Comparison of ENCODE assay signal across 8 cellular contexts in the genomic region with DNA sequence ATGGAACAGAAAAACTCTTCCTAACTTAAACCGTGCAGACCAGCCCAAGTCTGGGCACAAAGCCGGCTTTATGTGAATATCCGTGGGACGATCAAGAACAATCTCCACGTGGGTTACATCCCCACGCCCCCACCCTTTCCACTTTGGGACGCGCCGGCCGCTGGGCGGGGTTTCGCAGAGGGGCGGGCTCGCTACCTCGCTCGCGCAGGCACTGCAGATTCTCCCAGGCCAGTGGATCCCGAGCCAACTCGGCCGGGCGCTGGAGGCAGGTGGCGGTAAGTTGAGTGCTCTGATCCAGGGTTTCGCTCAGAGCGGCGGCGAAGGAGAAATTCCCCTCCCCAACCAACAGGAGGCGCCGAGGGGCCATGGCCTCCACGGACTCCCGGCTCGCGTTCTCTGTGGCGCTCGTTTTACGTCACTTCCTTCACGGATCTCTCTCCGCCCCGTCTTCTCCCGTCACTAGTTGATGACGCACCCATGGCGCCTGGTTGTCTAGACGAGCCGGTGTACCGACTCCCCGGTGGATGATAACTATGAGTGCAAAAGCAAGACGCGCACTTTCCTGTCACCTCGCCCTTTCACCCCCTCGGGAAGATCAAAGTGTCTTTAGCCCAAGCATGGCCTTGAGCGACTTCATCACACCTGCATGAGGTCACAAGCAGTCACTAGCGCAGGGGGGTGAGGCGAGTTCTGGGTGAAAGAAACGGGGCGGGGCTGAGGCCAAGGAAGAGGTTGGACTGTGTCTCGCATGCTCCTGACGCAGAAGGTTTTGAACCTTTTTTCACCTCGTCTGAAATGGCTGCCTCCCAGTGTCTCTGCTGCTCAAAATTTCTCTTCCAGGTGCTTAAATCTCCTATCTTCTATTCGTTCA. TPM values are rescaled to one million over a fixed set of nuclear protein-coding genes. Genes with fewer than 3 reads are reported as not detected.
DNase-seq lines count a peak whose midpoint lies in the region; ATAC-seq, FAIRE-seq and TF ChIP-seq lines count a peak whose summit lies in the region.

A gene with protein sequence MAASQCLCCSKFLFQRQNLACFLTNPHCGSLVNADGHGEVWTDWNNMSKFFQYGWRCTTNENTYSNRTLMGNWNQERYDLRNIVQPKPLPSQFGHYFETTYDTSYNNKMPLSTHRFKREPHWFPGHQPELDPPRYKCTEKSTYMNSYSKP (plus strand): TSS at position 776 of the 871 bp plus-strand sequence. CDS start 20 bp downstream, at position 796.
FDXACB1 (minus strand) TSS at position 400 of the 871 bp plus-strand sequence; CDS start at position 367, 33 bp downstream.

- peak; percentile 33; the same call in 1 of the 2 replicates for TF ChIP-seq POLR2A in H54 (IDR thresholded peaks at IDR 0.05; ENCODE audit: low read depth, low read length)

- H3K36me3 Mint-ChIP-seq in nephron (ENCODE audit: low read depth), result no peaks in the 10 kb centered on the region
- peaks cover 36% of the 10 kb centered on the region for H3K36me3 Mint-ChIP-seq in stimulated activated naive CD8-positive, alpha-beta T cell treated with anti-CD3 and anti-CD28 coated beads, Interleukin-15, Interleukin-2, amounts not matched to agents 100 ng/mL and 50 ng/mL, for 24 hours (ENCODE audit: low read depth)

- peak within 1 kb of the TSS; percentile 97 to 98 (median 98) for H3K27ac Mint-ChIP-seq in nephron
- H3K27ac Mint-ChIP-seq in stimulated activated naive CD8-positive, alpha-beta T cell treated with anti-CD3 and anti-CD28 coated beads, Interleukin-15, Interleukin-2, amounts not matched to agents 100 ng/mL and 50 ng/mL, for 24 hours, result peak within 1 kb of the TSS; percentile 99

- H3K4me3 ChIP-seq in RWPE2 (ENCODE audit: severe bottlenecking) (peak within 1 kb of the TSS; percentile 51), fibroblast of the aortic adventitia (ENCODE audit: low read depth, low read length) (peak within 1 kb of the TSS; percentile 78)

- H3K27ac ChIP-seq in RWPE2 (ENCODE audit: poor library complexity, severe bottlenecking), result peak within 1 kb of the TSS; percentile 52

- no peaks in the 10 kb centered on the region for H3K36me3 ChIP-seq in RWPE2 (ENCODE audit: low read depth)

- no peaks in the 10 kb centered on the region for H3K27me3 Mint-ChIP-seq in nephron (ENCODE audit: low read depth)
- H3K27me3 Mint-ChIP-seq in stimulated activated naive CD8-positive, alpha-beta T cell treated with anti-CD3 and anti-CD28 coated beads, Interleukin-15, Interleukin-2, amounts not matched to agents 100 ng/mL and 50 ng/mL, for 24 hours, result no peaks in the 10 kb centered on the region

- no peaks in the 10 kb centered on the region for H3K27me3 ChIP-seq in RWPE2 (ENCODE audit: insufficient read depth, poor library complexity, severe bottlenecking)

- no peaks in the 10 kb centered on the region for H3K9me3 Mint-ChIP-seq in nephron
- no peaks in the 10 kb centered on the region for H3K9me3 Mint-ChIP-seq in stimulated activated naive CD8-positive, alpha-beta T cell treated with anti-CD3 and anti-CD28 coated beads, Interleukin-15, Interleukin-2, amounts not matched to agents 100 ng/mL and 50 ng/mL, for 24 hours

- FAIRE-seq in H54 (lab: Jason Lieb, UNC), result peak; percentile 91

- H3K4me3 Mint-ChIP-seq in nephron, result peak within 1 kb of the TSS; percentile 90 to 95 (median 90)
- peak within 1 kb of the TSS; percentile 92 for H3K4me3 Mint-ChIP-seq in stimulated activated naive CD8-positive, alpha-beta T cell treated with anti-CD3 and anti-CD28 coated beads, Interleukin-15, Interleukin-2, amounts not matched to agents 100 ng/mL and 50 ng/mL, for 24 hours

- DNase-seq in G401 (ENCODE audit: low spot score) (peak; percentile 99), H54 (ENCODE audit: insufficient read length, low spot score) (peak; percentile 70), LoVo (ENCODE audit: low spot score) (peak; percentile 93), RWPE2 (ENCODE audit: low spot score) (peak; percentile 95), fibroblast of the aortic adventitia (ENCODE audit: low read depth) (peak; percentile 98)
- peak; percentile 90 for DNase-seq in activated effector memory CD4-positive, alpha-beta T cell treated with Interleukin-2 at 50 U/mL for 16 hours

- H3K4me1 Mint-ChIP-seq in nephron, result peaks cover 16% of the 10 kb centered on the region
- peaks cover 28% of the 10 kb centered on the region for H3K4me1 Mint-ChIP-seq in stimulated activated naive CD8-positive, alpha-beta T cell treated with anti-CD3 and anti-CD28 coated beads, Interleukin-15, Interleukin-2, amounts not matched to agents 100 ng/mL and 50 ng/mL, for 24 hours (ENCODE audit: low read depth)

- H3K9me3 ChIP-seq in RWPE2 (ENCODE audit: severe bottlenecking), result no peaks in the 10 kb centered on the region

- in situ Hi-C loops in G401 (cut with HindIII; ENCODE audit: low sequenced_read_pairs), result no loop called here

- no peaks in the 10 kb centered on the region for H3K4me1 ChIP-seq in RWPE2 (ENCODE audit: insufficient read depth, poor library complexity, severe bottlenecking)

- peak; percentile 85 for ATAC-seq in RWPE2 (ENCODE audit: low read depth)

- peak; percentile 97 for TF ChIP-seq CTCF in RWPE2 (IDR thresholded peaks at IDR 0.05; ENCODE audit: poor library complexity, severe bottlenecking)
- peak; percentile 96 for TF ChIP-seq CTCF in fibroblast of the aortic adventitia (IDR thresholded peaks at IDR 0.05; ENCODE audit: insufficient read depth, low read length)
- TF ChIP-seq CTCF in nephron (IDR thresholded peaks at IDR 0.05; ENCODE audit: unreplicated experiment in 3 of 3), result peak; percentile 95 to 97 (median 95)

RNA-seq across cellular contexts. Expression of the first gene that starts in this region (rescaled TPM):
- total RNA-seq in G401 (2014; rRNA removed; shearing (Covaris generic)), result 41.0 and 66.8 TPM in 2 replicates
- total RNA-seq in fibroblast of the aortic adventitia (ENCODE audit: low replicate concordance), result 11.3 and 14.9 TPM in 2 replicates

RNA-seq across cellular contexts. Expression of gene FDXACB1, which starts in this region (rescaled TPM):
- total RNA-seq in G401 (2014; rRNA removed; shearing (Covaris generic)), result 0.68 and 3.0 TPM in 2 replicates
- total RNA-seq in fibroblast of the aortic adventitia (ENCODE audit: low replicate concordance), result 0.98 and 3.7 TPM in 2 replicates

Comparison
In these comparisons a context has a peak if more than half of its experiments do, and no peak if none do; other contexts are left out.
1. Peak in every context shown above with its lines: DNase-seq, ATAC-seq, H3K4me3 ChIP-seq and H3K27ac ChIP-seq.